Comparison of ENCODE assay signal across 1 cellular context in genomic region chr22:40813912-40814315, GRCh38.
A peak's percentile ranks its signal among the peaks of the same experiment; 100 is the strongest.
TF ChIP-seq lines count a peak whose summit lies in the region.

No MANE protein-coding gene starts in this region.

TF ChIP-seq in K562, 482 proteins besides CTCF, POLR2A, EP300 and RAD21 (continued from another document and continues in another):
- TF ChIP-seq RBM22 (IDR thresholded peaks at IDR 0.05; ENCODE audit: low read depth, low read length, poor library complexity, severe bottlenecking) (no peak), CREM (IDR thresholded peaks at IDR 0.05; ENCODE audit: low read depth) (peak; percentile 56; the same call in 1 of the 2 replicates), GATA2 (CRISPR knock-in tag; IDR thresholded peaks at IDR 0.05) (peak; percentile 92), MTF1 (CRISPR knock-in tag; IDR thresholded peaks at IDR 0.05; ENCODE audit: borderline replicate concordance) (peak; percentile 99), ATF7 (IDR thresholded peaks at IDR 0.05) (0 out of 2 replicates have a peak, but pooled peaks have one; percentile 37), SMAD3 (CRISPR knock-in tag; conservative IDR thresholded peaks at IDR 0.05) (peak; percentile 100), PHF21A (IDR thresholded peaks at IDR 0.05; ENCODE audit: borderline replicate concordance, low read depth) (no peak), TCF15 (CRISPR knock-in tag; IDR thresholded peaks at IDR 0.05) (peak; percentile 100), ETS2 (tag; IDR thresholded peaks at IDR 0.05; ENCODE audit: borderline replicate concordance, poor library complexity, severe bottlenecking) (peak; percentile 80), TAL1 (IDR thresholded peaks at IDR 0.05) (peak; percentile 99), PRDM10 (IDR thresholded peaks at IDR 0.05; ENCODE audit: partially characterized antibody) (no peak), SRF (CRISPR knock-in tag; IDR thresholded peaks at IDR 0.05) (peak; percentile 62 to 88; a peak in 3 of 4 replicates), ESRRA (IDR thresholded peaks at IDR 0.05; ENCODE audit: borderline replicate concordance, low read depth) (peak; percentile 40; the same call in 1 of the 2 replicates), ZNF644 (tag; IDR thresholded peaks at IDR 0.05; ENCODE audit: low read depth) (peak; percentile 100), ZZZ3 (IDR thresholded peaks at IDR 0.05) (no peak), PYGO2 (tag; IDR thresholded peaks at IDR 0.05) (peak; percentile 99), KLF10 (CRISPR knock-in tag; IDR thresholded peaks at IDR 0.05) (peak; percentile 87; the same call in 1 of the 2 replicates), BCOR (IDR thresholded peaks at IDR 0.05) (peak; percentile 49; the same call in 1 of the 2 replicates), CEBPB (tag; IDR thresholded peaks at IDR 0.05) (peak; percentile 58), FOXJ2 (tag; IDR thresholded peaks at IDR 0.05) (peak; percentile 95), NFRKB (IDR thresholded peaks at IDR 0.05; ENCODE audit: low read depth) (0 out of 2 replicates have a peak, but pooled peaks have one; percentile 48), ZNF12 (CRISPR knock-in tag; IDR thresholded peaks at IDR 0.05) (no peak), DMBX1 (CRISPR knock-in tag; IDR thresholded peaks at IDR 0.05; ENCODE audit: borderline replicate concordance) (peak; percentile 100), ZNF77 (CRISPR knock-in tag; IDR thresholded peaks at IDR 0.05) (peak; percentile 87), ZNF507 (tag; conservative IDR thresholded peaks at IDR 0.05) (peak; percentile 74), ZNF589 (CRISPR knock-in tag; IDR thresholded peaks at IDR 0.05; ENCODE audit: low read depth) (peak; percentile 100), MITF (IDR thresholded peaks at IDR 0.05) (no peak), NCOA1 (IDR thresholded peaks at IDR 0.05; ENCODE audit: low read depth) (peak; percentile 79), KAT7 (CRISPR knock-in tag; IDR thresholded peaks at IDR 0.05; ENCODE audit: borderline replicate concordance) (no peak), MAZ (CRISPR knock-in tag; conservative IDR thresholded peaks at IDR 0.05 in 1 of 2, IDR thresholded peaks at IDR 0.05 in 1 of 2) (peak in 1 of 2 experiments; percentile 100; a peak in 2 of 4 replicates), TBP (optimal IDR thresholded peaks at IDR 0.05; ENCODE audit: low read depth, low read length) (peak; percentile 43), MLLT1 (IDR thresholded peaks at IDR 0.05) (peak in 1 of 2 experiments; percentile 51; a peak in 1 of 4 replicates), SLC30A9 (CRISPR knock-in tag; IDR thresholded peaks at IDR 0.05) (peak; percentile 94), ZBTB5 (IDR thresholded peaks at IDR 0.05) (no peak), GTF2A2 (tag; IDR thresholded peaks at IDR 0.05) (peak; percentile 98), CBX1 (IDR thresholded peaks at IDR 0.05; ENCODE audit: low read depth) (no peak), HDAC6 (IDR thresholded peaks at IDR 0.05; ENCODE audit: low read depth, low read length) (no peak), JUN (IDR thresholded peaks at IDR 0.05; ENCODE audit: borderline replicate concordance, low read depth, low read length) (0 out of 2 replicates have a peak, but pooled peaks have one; percentile 7), JUN (CRISPR knock-in tag; IDR thresholded peaks at IDR 0.05; ENCODE audit: borderline replicate concordance) (no peak), GATAD2B (IDR thresholded peaks at IDR 0.05; ENCODE audit: borderline replicate concordance) (peak; percentile 47; the same call in 1 of the 2 replicates), MBD2 (IDR thresholded peaks at IDR 0.05; ENCODE audit: borderline replicate concordance, low read depth) (peak; percentile 58; the same call in 1 of the 2 replicates), ZNF778 (CRISPR knock-in tag; IDR thresholded peaks at IDR 0.05) (peak; percentile 94; the same call in 1 of the 2 replicates), CBFB (CRISPR knock-in tag; IDR thresholded peaks at IDR 0.05) (no peak), ARID3B (CRISPR knock-in tag; IDR thresholded peaks at IDR 0.05; ENCODE audit: borderline replicate concordance) (peak; percentile 97; the same call in 1 of the 2 replicates)
- TF ChIP-seq, protein P1, sequence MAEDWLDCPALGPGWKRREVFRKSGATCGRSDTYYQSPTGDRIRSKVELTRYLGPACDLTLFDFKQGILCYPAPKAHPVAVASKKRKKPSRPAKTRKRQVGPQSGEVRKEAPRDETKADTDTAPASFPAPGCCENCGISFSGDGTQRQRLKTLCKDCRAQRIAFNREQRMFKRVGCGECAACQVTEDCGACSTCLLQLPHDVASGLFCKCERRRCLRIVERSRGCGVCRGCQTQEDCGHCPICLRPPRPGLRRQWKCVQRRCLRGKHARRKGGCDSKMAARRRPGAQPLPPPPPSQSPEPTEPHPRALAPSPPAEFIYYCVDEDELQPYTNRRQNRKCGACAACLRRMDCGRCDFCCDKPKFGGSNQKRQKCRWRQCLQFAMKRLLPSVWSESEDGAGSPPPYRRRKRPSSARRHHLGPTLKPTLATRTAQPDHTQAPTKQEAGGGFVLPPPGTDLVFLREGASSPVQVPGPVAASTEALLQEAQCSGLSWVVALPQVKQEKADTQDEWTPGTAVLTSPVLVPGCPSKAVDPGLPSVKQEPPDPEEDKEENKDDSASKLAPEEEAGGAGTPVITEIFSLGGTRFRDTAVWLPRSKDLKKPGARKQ (CRISPR knock-in tag; IDR thresholded peaks at IDR 0.05) = peak; percentile 99
- TF ChIP-seq, protein P2, sequence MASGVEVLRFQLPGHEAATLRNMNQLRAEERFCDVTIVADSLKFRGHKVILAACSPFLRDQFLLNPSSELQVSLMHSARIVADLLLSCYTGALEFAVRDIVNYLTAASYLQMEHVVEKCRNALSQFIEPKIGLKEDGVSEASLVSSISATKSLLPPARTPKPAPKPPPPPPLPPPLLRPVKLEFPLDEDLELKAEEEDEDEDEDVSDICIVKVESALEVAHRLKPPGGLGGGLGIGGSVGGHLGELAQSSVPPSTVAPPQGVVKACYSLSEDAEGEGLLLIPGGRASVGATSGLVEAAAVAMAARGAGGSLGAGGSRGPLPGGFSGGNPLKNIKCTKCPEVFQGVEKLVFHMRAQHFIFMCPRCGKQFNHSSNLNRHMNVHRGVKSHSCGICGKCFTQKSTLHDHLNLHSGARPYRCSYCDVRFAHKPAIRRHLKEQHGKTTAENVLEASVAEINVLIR (CRISPR knock-in tag; IDR thresholded peaks at IDR 0.05) = peak; percentile 95
- TF ChIP-seq, protein P3, sequence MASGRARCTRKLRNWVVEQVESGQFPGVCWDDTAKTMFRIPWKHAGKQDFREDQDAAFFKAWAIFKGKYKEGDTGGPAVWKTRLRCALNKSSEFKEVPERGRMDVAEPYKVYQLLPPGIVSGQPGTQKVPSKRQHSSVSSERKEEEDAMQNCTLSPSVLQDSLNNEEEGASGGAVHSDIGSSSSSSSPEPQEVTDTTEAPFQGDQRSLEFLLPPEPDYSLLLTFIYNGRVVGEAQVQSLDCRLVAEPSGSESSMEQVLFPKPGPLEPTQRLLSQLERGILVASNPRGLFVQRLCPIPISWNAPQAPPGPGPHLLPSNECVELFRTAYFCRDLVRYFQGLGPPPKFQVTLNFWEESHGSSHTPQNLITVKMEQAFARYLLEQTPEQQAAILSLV (tag; IDR thresholded peaks at IDR 0.05) = peak; percentile 100
- TF ChIP-seq, protein P4, sequence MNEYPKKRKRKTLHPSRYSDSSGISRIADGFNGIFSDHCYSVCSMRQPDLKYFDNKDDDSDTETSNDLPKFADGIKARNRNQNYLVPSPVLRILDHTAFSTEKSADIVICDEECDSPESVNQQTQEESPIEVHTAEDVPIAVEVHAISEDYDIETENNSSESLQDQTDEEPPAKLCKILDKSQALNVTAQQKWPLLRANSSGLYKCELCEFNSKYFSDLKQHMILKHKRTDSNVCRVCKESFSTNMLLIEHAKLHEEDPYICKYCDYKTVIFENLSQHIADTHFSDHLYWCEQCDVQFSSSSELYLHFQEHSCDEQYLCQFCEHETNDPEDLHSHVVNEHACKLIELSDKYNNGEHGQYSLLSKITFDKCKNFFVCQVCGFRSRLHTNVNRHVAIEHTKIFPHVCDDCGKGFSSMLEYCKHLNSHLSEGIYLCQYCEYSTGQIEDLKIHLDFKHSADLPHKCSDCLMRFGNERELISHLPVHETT (CRISPR knock-in tag; conservative IDR thresholded peaks at IDR 0.05 in 1 of 2, IDR thresholded peaks at IDR 0.05 in 1 of 2) = peak in 1 of 2 experiments; percentile 99; a peak in 2 of 4 replicates
- TF ChIP-seq, protein P5, sequence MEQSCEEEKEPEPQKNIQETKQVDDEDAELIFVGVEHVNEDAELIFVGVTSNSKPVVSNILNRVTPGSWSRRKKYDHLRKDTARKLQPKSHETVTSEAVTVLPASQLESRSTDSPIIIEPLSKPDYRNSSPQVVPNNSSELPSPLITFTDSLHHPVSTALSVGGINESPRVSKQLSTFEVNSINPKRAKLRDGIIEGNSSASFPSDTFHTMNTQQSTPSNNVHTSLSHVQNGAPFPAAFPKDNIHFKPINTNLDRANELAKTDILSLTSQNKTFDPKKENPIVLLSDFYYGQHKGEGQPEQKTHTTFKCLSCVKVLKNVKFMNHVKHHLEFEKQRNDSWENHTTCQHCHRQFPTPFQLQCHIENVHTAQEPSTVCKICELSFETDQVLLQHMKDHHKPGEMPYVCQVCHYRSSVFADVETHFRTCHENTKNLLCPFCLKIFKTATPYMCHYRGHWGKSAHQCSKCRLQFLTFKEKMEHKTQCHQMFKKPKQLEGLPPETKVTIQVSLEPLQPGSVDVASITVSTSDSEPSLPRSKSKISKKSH (CRISPR knock-in tag; IDR thresholded peaks at IDR 0.05) = peak; percentile 99
